Comparison of ENCODE assay signal across 1 cellular context in genomic region chr2:197499594-197500502, GRCh38.
TF ChIP-seq lines count a peak whose summit lies in the region.

TSS of gene HSPD1 (minus strand) at chr2:197499840. CDS start at chr2:197498848, 992 bp downstream.
TSS of gene HSPE1 (plus strand) at chr2:197500379. CDS start at chr2:197500437, 58 bp downstream.

TF ChIP-seq in HCT116, 20 proteins besides CTCF, POLR2A, EP300 and RAD21 (continued from another document):
- TF ChIP-seq REST (IDR thresholded peaks at IDR 0.05; ENCODE audit: low read depth) (no peak), ZFX (IDR thresholded peaks at IDR 0.05) (peak; percentile 99), YY1 (IDR thresholded peaks at IDR 0.05; ENCODE audit: extremely low read depth, insufficient replicate concordance, low read depth, low read length) (peak; percentile 83), SIN3A (IDR thresholded peaks at IDR 0.05; ENCODE audit: low read depth) (peak; percentile 76), CBX3 (IDR thresholded peaks at IDR 0.05; ENCODE audit: low read depth) (peak; percentile 69; the same call in 1 of the 2 replicates), ATF3 (IDR thresholded peaks at IDR 0.05) (no peak), MAX (IDR thresholded peaks at IDR 0.05) (peak; percentile 91)
TF ChIP-seq in HCT116: peak in this region for 13.
